22 cellular contexts compared by ENCODE assay signal in genomic region chr12:62597253-62597652, GRCh38.
A peak's percentile ranks its signal among the peaks of the same experiment; 100 is the strongest.
DNase-seq lines count a peak whose midpoint lies in the region; ATAC-seq, FAIRE-seq and TF ChIP-seq lines count a peak whose summit lies in the region.
"Had no signal": no experiment of that assay in that cellular context is flagged by ENCODE, and none has a peak within 500 bp of the region (broad histone marks: within the 10 kb centered on the region; RNA-seq: fewer than 3 reads in every experiment).

No MANE protein-coding gene starts in this region.

- no peaks in the 10 kb centered on the region for H3K9me3 ChIP-seq in liver (ENCODE audit: control insufficient read depth in 4 of 4, low read length in 3 of 4)
- H3K9me3 ChIP-seq in HepG2 (ENCODE audit: low read length) = no peaks in the 10 kb centered on the region
- H3K9me3 ChIP-seq in astrocyte (ENCODE audit: insufficient read depth, low read depth, low read length) = no peaks in the 10 kb centered on the region
- H3K9me3 ChIP-seq in right lobe of liver = no peaks in the 10 kb centered on the region
- H3K9me3 ChIP-seq: A549; BLaER1 treated with 17β-estradiol and CSF1 and Interleukin-3, amounts not matched to agents 10 nM and 100 nM; Caco-2 had no signal

- WGBS in liver = 80% methylated on average over 3 of the region's 3 CpGs
- WGBS in HepG2 (ENCODE audit: low lambda C conversion rate) = 95% methylated on average over 3 of the region's 3 CpGs
- WGBS in right lobe of liver (ENCODE audit: insufficient coverage, low coverage, low lambda C conversion rate, missing lambda C conversion rate) = 76% methylated on average over 3 of the region's 3 CpGs

- TF ChIP-seq CTCF in liver (IDR thresholded peaks at IDR 0.05; ENCODE audit: low read depth, low read length, missing input control) = no peak
- TF ChIP-seq CTCF in HepG2 (CRISPR knock-in tag; IDR thresholded peaks at IDR 0.05) = no peak
- TF ChIP-seq CTCF in astrocyte (IDR thresholded peaks at IDR 0.05; ENCODE audit: insufficient read depth, low read depth, low read length) = no peak
- TF ChIP-seq CTCF in right lobe of liver (IDR thresholded peaks at IDR 0.05) = no peak

- H3K36me3 ChIP-seq in liver (ENCODE audit: control insufficient read depth in 4 of 4, insufficient read depth in 3 of 4, low read depth in 1 of 4, low read length in 3 of 4) = peaks cover 0 to 5% (median 2%) of the 10 kb centered on the region in 4 donors
- 0 out of 5 replicates have a peak, but pooled peaks cover 0 to 4% of the 10 kb centered on the region in 2 experiments for H3K36me3 ChIP-seq in HepG2 (replicated peaks in 1 of 2; ENCODE audit: control insufficient read depth in 1 of 2, insufficient read depth in 2 of 2, low read length in 2 of 2)
- H3K36me3 ChIP-seq in astrocyte (ENCODE audit: insufficient read depth, low read length) = no peaks in the 10 kb centered on the region
- H3K36me3 ChIP-seq in right lobe of liver = peaks cover 0 to 3% (median 0%) of the 10 kb centered on the region in 4 donors

- H3K27me3 Mint-ChIP-seq in astrocyte (ENCODE audit: low read depth, unreplicated experiment) = no peaks in the 10 kb centered on the region
- H3K27me3 Mint-ChIP-seq: B cell; CD4-positive, alpha-beta T cell had no signal

- H3K4me3 ChIP-seq in liver (ENCODE audit: low read depth in 1 of 3, low read length in 3 of 3) = no peak overlapping the region
- no peak overlapping the region for H3K4me3 ChIP-seq in HepG2 (replicated peaks in 1 of 3; ENCODE audit: insufficient read depth in 1 of 3, low read depth in 2 of 3, low read length in 3 of 3)
- H3K4me3 ChIP-seq in astrocyte (ENCODE audit: insufficient read depth, low read depth, low read length) = no peak overlapping the region
- H3K4me3 ChIP-seq in right lobe of liver = no peak overlapping the region
- H3K4me3 ChIP-seq: A549; BLaER1 treated with 17β-estradiol and CSF1 and Interleukin-3, amounts not matched to agents 10 nM and 100 nM; GM12878 had no signal

- H3K27ac Mint-ChIP-seq in astrocyte (ENCODE audit: unreplicated experiment) = no peak overlapping the region
- H3K27ac Mint-ChIP-seq: B cell; CD4-positive, alpha-beta T cell; CD8-positive, alpha-beta T cell had no signal

- H3K4me1 ChIP-seq in liver (ENCODE audit: control insufficient read depth in 4 of 4, insufficient read depth in 4 of 4, low read length in 3 of 4) (peaks cover 0 to 5% (median 3%) of the 10 kb centered on the region in 4 donors), HepG2 (ENCODE audit: insufficient read depth, low read length) (peaks cover 11% of the 10 kb centered on the region), astrocyte (ENCODE audit: insufficient read depth, low read length) (no peaks in the 10 kb centered on the region), right lobe of liver (peaks cover 0 to 6% (median 2%) of the 10 kb centered on the region in 4 donors)

- no peak for TF ChIP-seq EP300 in HepG2 (IDR thresholded peaks at IDR 0.05; ENCODE audit: low read depth in 2 of 2, low read length in 2 of 2)
- TF ChIP-seq EP300 in HepG2 (CRISPR knock-in tag; IDR thresholded peaks at IDR 0.05; ENCODE audit: borderline replicate concordance) = no peak

- H3K9ac ChIP-seq in liver (ENCODE audit: low read depth in 1 of 2, low read length in 2 of 2) = no peak overlapping the region
- H3K9ac ChIP-seq in HepG2 (ENCODE audit: insufficient read depth, low read depth, low read length) = no peak overlapping the region
- no peak overlapping the region for H3K9ac ChIP-seq in astrocyte (ENCODE audit: low read length)
- H3K9ac ChIP-seq: BLaER1 treated with 17β-estradiol and CSF1 and Interleukin-3, amounts not matched to agents 10 nM and 100 nM had no signal

- no peak for FAIRE-seq in HepG2 (lab: Jason Lieb, UNC)
- FAIRE-seq in astrocyte (lab: Jason Lieb, UNC) = no peak
- FAIRE-seq: A549, D721Med, GM12878, GM12892, GM19239 had no signal

- in situ Hi-C loops in HepG2 (cut with HindIII; ENCODE audit: extremely low pct_ligation_motif_present, low pct_unique_long_range_greater_than_20kb) = loop anchor here (25.0 kb wide), 1 partner anchor 465 kb away; no protein-coding TSS in a partner anchor

- intact Hi-C loops in HepG2 (cut with micrococcal nuclease; ENCODE audit: unreplicated experiment) = no loop called here
- intact Hi-C loops in right lobe of liver (cut with DNase I) = no loop called here

- H3K9me3 Mint-ChIP-seq in astrocyte (ENCODE audit: unreplicated experiment) = no peaks in the 10 kb centered on the region
- H3K9me3 Mint-ChIP-seq: CD4-positive, alpha-beta T cell; CD8-positive, alpha-beta T cell had no signal

- H3K27ac ChIP-seq in liver (ENCODE audit: low read depth in 1 of 2, low read length in 2 of 2) (no peak overlapping the region), HepG2 (ENCODE audit: extremely low read length, insufficient read depth, low read length) (no peak overlapping the region), astrocyte (ENCODE audit: low read depth, low read length) (no peak overlapping the region), right lobe of liver (peak overlapping the region in 1 of 3 donors; percentile 4)
- H3K27ac ChIP-seq: 22Rv1; A549; BLaER1 treated with 17β-estradiol and CSF1 and Interleukin-3, amounts not matched to agents 10 nM and 100 nM; C4-2B had no signal

- H4K20me1 ChIP-seq in HepG2 (ENCODE audit: insufficient read depth, low read length) = no peaks in the 10 kb centered on the region
- no peaks in the 10 kb centered on the region for H4K20me1 ChIP-seq in astrocyte (ENCODE audit: insufficient read depth, low read length)
- H4K20me1 ChIP-seq: BLaER1 treated with 17β-estradiol and CSF1 and Interleukin-3, amounts not matched to agents 10 nM and 100 nM had no signal

- H2AFZ ChIP-seq in HepG2 (ENCODE audit: low read length) (no peak overlapping the region), astrocyte (ENCODE audit: low read depth, low read length) (no peak overlapping the region)

- H3K4me1 Mint-ChIP-seq in astrocyte (ENCODE audit: low read depth, unreplicated experiment) = peaks cover 8% of the 10 kb centered on the region

- peak overlapping the region; percentile 21 for H3K4me3 Mint-ChIP-seq in astrocyte (ENCODE audit: unreplicated experiment)
- H3K4me3 Mint-ChIP-seq: B cell; CD4-positive, alpha-beta T cell; CD8-positive, alpha-beta T cell had no signal

- ATAC-seq in HepG2 = no peak
- peak; percentile 39 to 68 (median 54) for ATAC-seq in right lobe of liver
- no peak for ATAC-seq in HG03571 (IDR thresholded peaks at IDR 0.05; ENCODE audit: unreplicated experiment)
- ATAC-seq: A549; CD8-positive, alpha-beta T cell; GM12878 had no signal

- POLR2A ChIA-PET in HepG2 (lab: Yijun Ruan, JAX) = no interaction called here

- CTCF ChIA-PET in HepG2 (lab: Yijun Ruan, JAX; ENCODE audit: low intra/inter-chr PET ratio, low total read pairs) = no interaction called here

- no TSS peak for BruUV-seq in HepG2 (replicated peaks; lab: Mats Ljungman, UMichigan)

- TF ChIP-seq RAD21 in liver (IDR thresholded peaks at IDR 0.05) = peak; percentile 17 to 23
- no peak for TF ChIP-seq RAD21 in HepG2 (CRISPR knock-in tag; IDR thresholded peaks at IDR 0.05)

- DNase-seq in HepG2 (ENCODE audit: low spot score) (no peak), astrocyte (ENCODE audit: low read depth) (no peak), right lobe of liver (peak in 1 of 3 donors; percentile 55)
- no peak for DNase-seq in stimulated activated CD4-positive, alpha-beta T cell treated with anti-CD3 and anti-CD28 coated beads, Interleukin-2, amount 100 ng/mL, for 48 hours
- DNase-seq: AML-193; Caco-2; Calu3; CD4-positive, alpha-beta T cell; CD8-positive, alpha-beta T cell; DMS79 treated with DMSO at 0.1 percent for 48 hours; GDM1 had no signal

- H3K79me2 ChIP-seq in HepG2 (ENCODE audit: insufficient read depth, low read length) (no peaks in the 10 kb centered on the region), astrocyte (ENCODE audit: insufficient read depth, low read length) (peaks cover 9% of the 10 kb centered on the region)

- TF ChIP-seq POLR2A in HepG2 (IDR thresholded peaks at IDR 0.05; ENCODE audit: insufficient read depth in 1 of 2, low read depth in 2 of 2, low read length in 2 of 2) (no peak), right lobe of liver (IDR thresholded peaks at IDR 0.05) (no peak)

- H3K27me3 ChIP-seq in liver (ENCODE audit: control insufficient read depth in 4 of 4, insufficient read depth in 4 of 4, low read length in 3 of 4) = no peaks in the 10 kb centered on the region
- H3K27me3 ChIP-seq in HepG2 (ENCODE audit: control insufficient read depth in 1 of 2, insufficient read depth in 2 of 2, low read length in 2 of 2) = no peaks in the 10 kb centered on the region; a peak in 1 of 5 replicates
- H3K27me3 ChIP-seq in astrocyte (ENCODE audit: insufficient read depth, low read length) = no peaks in the 10 kb centered on the region
- no peaks in the 10 kb centered on the region for H3K27me3 ChIP-seq in right lobe of liver
- H3K27me3 ChIP-seq: BLaER1 treated with 17β-estradiol and CSF1 and Interleukin-3, amounts not matched to agents 10 nM and 100 nM had no signal

- H3K4me2 ChIP-seq in HepG2 (ENCODE audit: low read depth, low read length) (no peak overlapping the region), astrocyte (ENCODE audit: low read length) (no peak overlapping the region)
- H3K4me2 ChIP-seq: A549; BLaER1 treated with 17β-estradiol and CSF1 and Interleukin-3, amounts not matched to agents 10 nM and 100 nM had no signal

- H3K36me3 Mint-ChIP-seq in astrocyte (ENCODE audit: low read depth, unreplicated experiment) = no peaks in the 10 kb centered on the region

TF ChIP-seq in liver, 16 proteins besides CTCF, POLR2A, EP300 and RAD21 (continues in another document):
- TF ChIP-seq RXRA (IDR thresholded peaks at IDR 0.05) = peak; percentile 17 to 32

TF ChIP-seq in HepG2, 621 proteins besides CTCF, POLR2A, EP300 and RAD21:
- TF ChIP-seq TEAD3 (CRISPR knock-in tag; optimal IDR thresholded peaks at IDR 0.05; ENCODE audit: borderline replicate concordance) (no peak), PHB2 (IDR thresholded peaks at IDR 0.05; ENCODE audit: partially characterized antibody) (no peak)
- TF ChIP-seq, protein P1, sequence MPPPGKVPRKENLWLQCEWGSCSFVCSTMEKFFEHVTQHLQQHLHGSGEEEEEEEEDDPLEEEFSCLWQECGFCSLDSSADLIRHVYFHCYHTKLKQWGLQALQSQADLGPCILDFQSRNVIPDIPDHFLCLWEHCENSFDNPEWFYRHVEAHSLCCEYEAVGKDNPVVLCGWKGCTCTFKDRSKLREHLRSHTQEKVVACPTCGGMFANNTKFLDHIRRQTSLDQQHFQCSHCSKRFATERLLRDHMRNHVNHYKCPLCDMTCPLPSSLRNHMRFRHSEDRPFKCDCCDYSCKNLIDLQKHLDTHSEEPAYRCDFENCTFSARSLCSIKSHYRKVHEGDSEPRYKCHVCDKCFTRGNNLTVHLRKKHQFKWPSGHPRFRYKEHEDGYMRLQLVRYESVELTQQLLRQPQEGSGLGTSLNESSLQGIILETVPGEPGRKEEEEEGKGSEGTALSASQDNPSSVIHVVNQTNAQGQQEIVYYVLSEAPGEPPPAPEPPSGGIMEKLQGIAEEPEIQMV (CRISPR knock-in tag; IDR thresholded peaks at IDR 0.05; ENCODE audit: low read depth) = no peak
TF ChIP-seq in HepG2: peak in this region for 0.

Comparison
In these comparisons a context has a peak if more than half of its experiments do, and no peak if none do; other contexts are left out.
1. ATAC-seq: peak in right lobe of liver (4 of 4); none in HepG2 (single experiment) and HG03571 (single experiment).